8 cellular contexts compared by ENCODE assay signal in the genomic region with DNA sequence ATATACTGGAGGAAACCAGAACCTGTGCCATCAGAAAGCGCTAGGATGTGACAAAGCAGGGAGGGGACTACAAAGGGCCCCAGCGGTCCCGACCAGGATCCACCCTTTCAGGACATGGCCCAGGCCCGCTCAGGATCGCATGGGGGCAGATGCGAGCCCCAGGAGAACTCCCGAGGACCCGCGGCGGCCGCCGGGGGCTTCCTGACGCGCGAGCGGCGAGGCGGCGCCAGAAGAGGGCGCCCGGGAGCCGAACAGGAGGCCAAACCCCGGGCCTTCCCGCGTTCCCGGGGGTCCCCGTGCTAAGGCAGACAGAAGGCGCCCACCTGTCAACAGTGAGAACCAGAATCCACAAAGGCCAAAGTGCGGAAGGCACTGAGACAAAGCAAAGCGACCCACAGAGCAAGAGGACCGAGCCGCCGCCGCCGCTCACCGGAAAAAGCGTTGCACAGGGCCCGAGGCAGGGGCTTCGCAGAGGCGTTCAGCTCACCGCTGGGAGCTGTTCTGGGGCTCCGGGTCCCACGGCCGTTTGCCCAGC. TPM values are rescaled to one million over a fixed set of nuclear protein-coding genes. Genes with fewer than 3 reads are reported as not detected.
DNase-seq lines count a peak whose midpoint lies in the region; ATAC-seq and TF ChIP-seq lines count a peak whose summit lies in the region.

No MANE protein-coding gene starts in this region.

- peak overlapping the region; percentile 51 for H3K27ac ChIP-seq in CD8-positive, alpha-beta memory T cell (ENCODE audit: low read depth, low read length)
- no peak overlapping the region for H3K27ac ChIP-seq in HL-60 (replicated peaks)

- no peaks in the 10 kb centered on the region for H3K9me3 ChIP-seq in CD8-positive, alpha-beta memory T cell (ENCODE audit: low read length)

- intact Hi-C loops in Right ventricle myocardium inferior (cut with DNase I): no loop called here

- TF ChIP-seq CTCF in HL-60 (IDR thresholded peaks at IDR 0.05; ENCODE audit: insufficient read depth, low read length) (no peak), progenitor cell of endocrine pancreas (IDR thresholded peaks at IDR 0.05; ENCODE audit: unreplicated experiment) (peak; percentile 78), type B pancreatic cell (conservative IDR thresholded peaks at IDR 0.05) (peak; percentile 83)

- H3K4me1 Mint-ChIP-seq in CD8-positive, alpha-beta memory T cell: peaks cover 30 to 45% (median 35%) of the 10 kb centered on the region in 3 donors
- H3K4me1 Mint-ChIP-seq in progenitor cell of endocrine pancreas (ENCODE audit: low read depth) (peaks cover 2% of the 10 kb centered on the region), type B pancreatic cell (ENCODE audit: unreplicated experiment) (no peaks in the 10 kb centered on the region)

- peak overlapping the region; percentile 72 to 88 (median 75) for H3K4me3 Mint-ChIP-seq in CD8-positive, alpha-beta memory T cell
- peak overlapping the region; percentile 45 for H3K4me3 Mint-ChIP-seq in progenitor cell of endocrine pancreas (ENCODE audit: low read depth)
- peak overlapping the region; percentile 84 for H3K4me3 Mint-ChIP-seq in type B pancreatic cell

- peak overlapping the region; percentile 85 to 98 (median 94) for H3K27ac Mint-ChIP-seq in CD8-positive, alpha-beta memory T cell
- H3K27ac Mint-ChIP-seq in progenitor cell of endocrine pancreas (peak overlapping the region; percentile 33), type B pancreatic cell (no peak overlapping the region)

- DNase-seq in CD8-positive, alpha-beta memory T cell: peak; percentile 57 to 80 (median 72)
- DNase-seq in HL-60 (ENCODE audit: low read depth in 1 of 2, low spot score in 1 of 2) (peak in 1 of 2 experiments; percentile 37), RPMI8226 (peak; percentile 69), activated gamma-delta T cell treated with Interleukin-2 at 50 U/mL for 16 hours (peak; percentile 66), Right ventricle myocardium inferior (ENCODE audit: missing footprints) (peak; percentile 81), progenitor cell of endocrine pancreas (ENCODE audit: low spot score, unreplicated experiment) (peak; percentile 67), type B pancreatic cell (ENCODE audit: extremely low spot score, unreplicated experiment) (peak; percentile 82)

- peaks cover 0 to 2% (median 0%) of the 10 kb centered on the region in 5 donors for H3K9me3 Mint-ChIP-seq in CD8-positive, alpha-beta memory T cell
- H3K9me3 Mint-ChIP-seq in progenitor cell of endocrine pancreas (ENCODE audit: low read depth) (peaks cover 14% of the 10 kb centered on the region), type B pancreatic cell (no peaks in the 10 kb centered on the region)

- peaks cover 0 to 2% (median 0%) of the 10 kb centered on the region in 3 donors for H3K36me3 Mint-ChIP-seq in CD8-positive, alpha-beta memory T cell
- H3K36me3 Mint-ChIP-seq in progenitor cell of endocrine pancreas (ENCODE audit: insufficient read depth): peaks cover 2% of the 10 kb centered on the region
- H3K36me3 Mint-ChIP-seq in type B pancreatic cell: no peaks in the 10 kb centered on the region

- H3K4me3 ChIP-seq in CD8-positive, alpha-beta memory T cell (ENCODE audit: low read length): peak overlapping the region; percentile 38
- 0 out of 2 replicates have a peak overlapping the region, but pooled peaks have one; percentile 9 for H3K4me3 ChIP-seq in HL-60 (replicated peaks; ENCODE audit: insufficient read depth, low read length)

- H3K4me1 ChIP-seq in CD8-positive, alpha-beta memory T cell (ENCODE audit: insufficient read depth, low read length): peaks cover 23% of the 10 kb centered on the region

- CTCF ChIA-PET in CD8-positive, alpha-beta memory T cell (lab: Charles Lee): interaction anchor here (0.7 to 1.5 kb wide), 6 partner anchors 39 to 179 kb away, joined by 3 to 6 read pairs (median 4); partner anchors contain the start of gene MECP2

- ATAC-seq in Right ventricle myocardium inferior: peak; percentile 81
- no peak for ATAC-seq in GM19467 (IDR thresholded peaks at IDR 0.05; ENCODE audit: unreplicated experiment)

- peaks cover 0 to 9% of the 10 kb centered on the region in 2 donors for H3K27me3 Mint-ChIP-seq in CD8-positive, alpha-beta memory T cell
- peaks cover 10% of the 10 kb centered on the region for H3K27me3 Mint-ChIP-seq in progenitor cell of endocrine pancreas
- H3K27me3 Mint-ChIP-seq in type B pancreatic cell: peaks cover 15% of the 10 kb centered on the region

- no peaks in the 10 kb centered on the region for H3K27me3 ChIP-seq in CD8-positive, alpha-beta memory T cell (ENCODE audit: insufficient read depth, low read length, poor library complexity, severe bottlenecking)
- peaks cover 3% of the 10 kb centered on the region for H3K27me3 ChIP-seq in HL-60 (ENCODE audit: insufficient read depth, poor library complexity, severe bottlenecking)

- no peaks in the 10 kb centered on the region for H3K36me3 ChIP-seq in CD8-positive, alpha-beta memory T cell (ENCODE audit: insufficient read depth, low read length)

- POLR2A ChIA-PET in CD8-positive, alpha-beta memory T cell (lab: Charles Lee): no interaction called here

RNA-seq across cellular contexts. Expression of gene OPN1LW, which starts 7.3 kb away (rescaled TPM):
- total RNA-seq in CD8-positive, alpha-beta memory T cell: not detected
- not detected for polyA plus RNA-seq in CD8-positive, alpha-beta memory T cell
- total RNA-seq in Right ventricle myocardium inferior (not detected), progenitor cell of endocrine pancreas (not detected in 2 replicates), type B pancreatic cell (ENCODE audit: low replicate concordance) (not detected in 2 replicates)

RNA-seq across cellular contexts. Expression of gene MECP2, which starts 39.2 kb away (rescaled TPM):
- 100 to 1,000 TPM in 1 of 2 experiments, 10 to 100 TPM in 1; 49.5 to 120 TPM for total RNA-seq in CD8-positive, alpha-beta memory T cell
- 24.3 TPM for polyA plus RNA-seq in CD8-positive, alpha-beta memory T cell
- total RNA-seq in Right ventricle myocardium inferior (32.8 TPM), progenitor cell of endocrine pancreas (40.6 and 47.6 TPM in 2 replicates), type B pancreatic cell (ENCODE audit: low replicate concordance) (32.0 and 37.7 TPM in 2 replicates)

RNA-seq across cellular contexts. Expression of gene OPN1MW, which starts 45.7 kb away (rescaled TPM):
- total RNA-seq in CD8-positive, alpha-beta memory T cell: not detected
- polyA plus RNA-seq in CD8-positive, alpha-beta memory T cell: not detected
- total RNA-seq in Right ventricle myocardium inferior (not detected), progenitor cell of endocrine pancreas (not detected in 2 replicates), type B pancreatic cell (ENCODE audit: low replicate concordance) (not detected in 2 replicates)
